ENCODE assay signal across 21 cellular contexts in the genomic region with DNA sequence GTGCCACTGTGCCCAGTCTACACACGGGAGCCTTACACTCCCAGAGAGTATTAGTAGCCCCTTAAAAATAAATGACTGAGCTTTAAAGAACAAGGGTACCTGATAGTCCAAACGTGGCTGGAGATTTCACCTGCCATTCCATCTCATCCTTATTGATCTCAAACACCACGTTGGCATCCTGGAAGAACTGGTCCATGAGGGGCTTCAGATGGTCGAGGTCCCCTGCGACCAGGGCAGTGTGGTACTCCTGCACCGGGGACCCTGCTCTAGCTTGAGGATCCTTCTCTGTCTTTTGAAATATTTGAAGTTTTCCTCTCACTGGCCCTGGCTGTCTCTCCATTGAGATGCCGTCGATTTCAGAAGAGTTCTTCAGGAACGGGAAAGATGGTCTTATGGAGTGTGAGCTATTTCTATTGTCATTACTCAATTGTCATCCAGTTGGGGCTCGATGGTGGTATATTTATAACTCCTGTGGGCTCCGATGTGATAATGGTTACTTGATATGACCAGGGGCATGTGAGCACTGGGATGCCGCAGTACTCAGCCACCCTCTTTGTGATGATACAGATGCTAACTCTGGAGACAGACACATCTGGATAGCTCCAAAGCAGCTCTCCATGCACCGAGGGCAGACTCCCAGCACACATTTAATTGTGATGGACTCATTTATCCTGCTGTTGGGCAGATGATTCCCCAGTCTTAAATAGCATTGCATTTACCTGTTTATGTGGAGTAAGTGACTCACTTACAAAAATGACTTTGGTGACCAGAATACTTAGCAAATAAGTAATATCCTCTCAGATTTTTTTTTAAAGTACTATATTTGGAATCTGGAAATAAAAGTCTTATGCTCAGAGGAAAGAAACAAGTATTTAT. TPM values are rescaled to one million over a fixed set of nuclear protein-coding genes. Genes with fewer than 3 reads are reported as not detected.
"Had no signal": no experiment of that assay in that cellular context is flagged by ENCODE, and none has a peak within 500 bp of the region (broad histone marks: within the 10 kb centered on the region; RNA-seq: fewer than 3 reads in every experiment).

No MANE protein-coding gene starts in this region.

- H3K27ac ChIP-seq: ascending aorta, cardiac muscle cell, coronary artery, prostate gland, thoracic aorta had no signal

- ATAC-seq: activated T-cell treated with anti-CD3 and anti-CD28 coated beads, Interleukin-2, amount 50 U/mL, for 72 hours; left colon; natural killer cell; stimulated activated naive CD8-positive, alpha-beta T cell treated with anti-CD3 and anti-CD28 coated beads, Interleukin-15, amount 100 ng/mL, for 72 hours had no signal

- H3K4me1 Mint-ChIP-seq: activated CD4-positive, alpha-beta memory T cell treated with anti-CD3 and anti-CD28 coated beads, Interleukin-2, amount 10 ng/mL, durations not matched to agents 7 days and 5 days; natural killer cell had no signal

- H3K4me3 ChIP-seq: ascending aorta, cardiac muscle cell, coronary artery, prostate gland, thoracic aorta had no signal

- H3K36me3 Mint-ChIP-seq: natural killer cell had no signal

- H3K27ac Mint-ChIP-seq: activated CD4-positive, alpha-beta memory T cell treated with anti-CD3 and anti-CD28 coated beads, Interleukin-2, amount 10 ng/mL, durations not matched to agents 7 days and 5 days; activated T-cell treated with anti-CD3 and anti-CD28 coated beads, Interleukin-2, amount 50 U/mL, for 72 hours; natural killer cell; stimulated activated naive CD8-positive, alpha-beta T cell treated with anti-CD3 and anti-CD28 coated beads, Interleukin-15, amount 100 ng/mL, for 72 hours had no signal

- H3K4me3 Mint-ChIP-seq: activated CD4-positive, alpha-beta memory T cell treated with anti-CD3 and anti-CD28 coated beads, Interleukin-2, amount 10 ng/mL, durations not matched to agents 7 days and 5 days; activated T-cell treated with anti-CD3 and anti-CD28 coated beads, Interleukin-2, amount 50 U/mL, for 72 hours; natural killer cell; stimulated activated naive CD8-positive, alpha-beta T cell treated with anti-CD3 and anti-CD28 coated beads, Interleukin-15, amount 100 ng/mL, for 72 hours had no signal

- DNase-seq: activated CD4-positive, alpha-beta memory T cell treated with anti-CD3 and anti-CD28 coated beads, Interleukin-2, amount 10 ng/mL, durations not matched to agents 7 days and 5 days; activated CD4-positive, alpha-beta T cell treated with anti-CD3 and anti-CD28 coated beads for 1 hour; activated CD8-positive, alpha-beta memory T cell treated with anti-CD3 and anti-CD28 coated beads, Interleukin-2, amount 50 U/mL, for 4 hours; activated naive CD4-positive, alpha-beta T cell; activated T-cell treated with anti-CD3 and anti-CD28 coated beads, Interleukin-2, amount 50 U/mL, for 72 hours; effector memory CD4-positive, alpha-beta T cell; left colon; mammary epithelial cell; natural killer cell; occipital lobe; stimulated activated CD4-positive, alpha-beta T cell treated with anti-CD3 and anti-CD28 coated beads, Interleukin-15, amount 100 ng/mL, for 24 hours; stimulated activated CD4-positive, alpha-beta T cell treated with anti-CD3 and anti-CD28 coated beads, Interleukin-4, amount 100 ng/mL, for 4 hours; stimulated activated naive CD8-positive, alpha-beta T cell treated with anti-CD3 and anti-CD28 coated beads, Interleukin-15, amount 100 ng/mL, for 72 hours; T-helper 9 cell had no signal

- H3K4me1 ChIP-seq: ascending aorta, prostate gland had no signal

- H3K9me3 Mint-ChIP-seq: activated CD4-positive, alpha-beta memory T cell treated with anti-CD3 and anti-CD28 coated beads, Interleukin-2, amount 10 ng/mL, durations not matched to agents 7 days and 5 days; activated T-cell treated with anti-CD3 and anti-CD28 coated beads, Interleukin-2, amount 50 U/mL, for 72 hours; natural killer cell; stimulated activated naive CD8-positive, alpha-beta T cell treated with anti-CD3 and anti-CD28 coated beads, Interleukin-15, amount 100 ng/mL, for 72 hours had no signal

- H3K36me3 ChIP-seq: ascending aorta, cardiac muscle cell, prostate gland, thoracic aorta had no signal

- H3K9me3 ChIP-seq: ascending aorta, prostate gland, thoracic aorta had no signal

RNA-seq across cellular contexts. Expression of gene ASB18, which starts 22.8 kb away (rescaled TPM):
- total RNA-seq: activated CD4-positive, alpha-beta memory T cell treated with anti-CD3 and anti-CD28 coated beads, Interleukin-2, amount 10 ng/mL, durations not matched to agents 7 days and 5 days; activated T-cell treated with anti-CD3 and anti-CD28 coated beads, Interleukin-2, amount 50 U/mL, for 72 hours; ascending aorta; cardiac muscle cell; epithelial cell of proximal tubule; left colon; mammary epithelial cell; mononuclear cell; natural killer cell; prostate gland; thoracic aorta had no signal
- polyA plus RNA-seq: mammary epithelial cell had no signal
